Comparison of ENCODE assay signal across 24 cellular contexts in the genomic region with DNA sequence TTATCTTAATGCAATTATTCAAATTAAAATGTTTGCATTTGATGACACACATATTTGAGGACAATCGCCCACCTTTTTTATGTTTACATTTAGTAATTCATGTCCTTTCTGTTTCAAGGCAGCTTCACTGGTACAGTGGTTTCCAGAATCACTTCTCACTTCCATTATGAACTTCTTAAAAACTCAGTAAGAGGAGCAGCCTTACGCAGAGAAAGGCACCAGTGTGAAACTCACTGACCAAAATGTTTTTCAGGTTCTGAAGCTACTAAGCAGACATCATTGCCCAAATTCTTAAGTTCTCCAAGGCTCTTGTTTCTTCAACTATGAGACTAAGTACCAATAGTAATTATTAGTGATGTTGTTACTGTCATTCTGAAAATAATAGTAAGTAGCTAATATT.
"Had no signal": no experiment of that assay in that cellular context is flagged by ENCODE, and none has a peak within 500 bp of the region (broad histone marks: within the 10 kb centered on the region; RNA-seq: fewer than 3 reads in every experiment).

No MANE protein-coding gene starts in this region.

- H3K36me3 ChIP-seq: left ventricle myocardium inferior, neural progenitor cell, ovary, right atrium auricular region, stomach, thyroid gland, transverse colon, upper lobe of left lung, vagina had no signal

- DNase-seq: islet precursor cell; left ventricle myocardium inferior; naive B cell; natural killer cell; nephron progenitor cell; ovary; psoas muscle; stimulated activated CD4-positive, alpha-beta T cell treated with anti-CD3 and anti-CD28 coated beads, Interleukin-12 subunit alpha, Interleukin-12 subunit beta, amount 100 ng/mL, for 4 hours; stimulated activated CD4-positive, alpha-beta T cell treated with anti-CD3 and anti-CD28 coated beads, Interleukin-15, amount 100 ng/mL, for 24 hours; stimulated activated CD4-positive, alpha-beta T cell treated with anti-CD3 and anti-CD28 coated beads, Interleukin-2, amount 100 ng/mL, for 24 hours; stimulated activated CD4-positive, alpha-beta T cell treated with anti-CD3 and anti-CD28 coated beads, Interleukin-4, amount 100 ng/mL, for 1 hour; stimulated activated naive B cell treated with anti-CD40 and anti-IgM and Interleukin-4, amounts not matched to agents 10 μg/mL and 1 μg/mL and 100 μg/mL, for 72 hours; stimulated activated naive CD8-positive, alpha-beta T cell treated with anti-CD3 and anti-CD28 coated beads, Interleukin-15, Interleukin-2, amounts not matched to agents 100 U/mL and 50 U/mL, for 24 hours; stomach; testis; thyroid gland; transverse colon; upper lobe of left lung had no signal

- H3K4me3 ChIP-seq: left ventricle myocardium inferior, lung, neural progenitor cell, ovary, psoas muscle, right atrium auricular region, skin epidermis, stomach, testis, thyroid gland, transverse colon, upper lobe of left lung, vagina had no signal

- H3K27ac ChIP-seq: left ventricle myocardium inferior, neural progenitor cell, ovary, psoas muscle, right atrium auricular region, skin epidermis, stomach, testis, thyroid gland, transverse colon, upper lobe of left lung, vagina had no signal

- H3K4me1 ChIP-seq: left ventricle myocardium inferior, neural progenitor cell, psoas muscle, right atrium auricular region, stomach, thyroid gland, transverse colon, upper lobe of left lung had no signal

- H3K9me3 ChIP-seq: ovary, psoas muscle, right atrium auricular region, stomach, testis, thyroid gland, transverse colon, upper lobe of left lung, vagina had no signal

- H3K27me3 ChIP-seq: neural progenitor cell, ovary, right atrium auricular region, stomach, testis, thyroid gland, transverse colon, upper lobe of left lung, vagina had no signal

- ATAC-seq: natural killer cell; psoas muscle; sciatic nerve; stimulated activated naive B cell treated with anti-CD40 and anti-IgM and Interleukin-4, amounts not matched to agents 10 μg/mL and 1 μg/mL and 100 μg/mL, for 72 hours; stimulated activated naive CD8-positive, alpha-beta T cell treated with anti-CD3 and anti-CD28 coated beads, Interleukin-15, Interleukin-2, amounts not matched to agents 100 U/mL and 50 U/mL, for 24 hours had no signal
